35 cellular contexts compared by ENCODE assay signal in genomic region chr2:157948856-157949255, GRCh38.
"Had no signal": no experiment of that assay in that cellular context is flagged by ENCODE, and none has a peak within 500 bp of the region (broad histone marks: within the 10 kb centered on the region; RNA-seq: fewer than 3 reads in every experiment).

No MANE protein-coding gene starts in this region.

- H3K36me3 ChIP-seq: MG63 had no signal

- H3K4me3 ChIP-seq: MG63 had no signal

- DNase-seq: Karpas-422, Kasumi-1, MG63, MM.1S, MV-4-11, NCI-H1048, NCI-H1092, NCI-H1092 treated with DMSO at 0.1 percent for 48 hours, NCI-H1105, NCI-H1105 treated with DMSO at 0.1 percent for 48 hours, NCI-H1417, NCI-H1417 treated with DMSO at 0.1 percent for 48 hours, NCI-H1436, NCI-H1436 treated with DMSO at 0.1 percent for 48 hours, NCI-H146, NCI-H1694, NCI-H1694 treated with DMSO at 0.1 percent for 48 hours, NCI-H187, NCI-H187 treated with DMSO at 0.1 percent for 48 hours, NCI-H1930, NCI-H2029, NCI-H2029 treated with DMSO at 0.1 percent for 48 hours, NCI-H2081, NCI-H2081 treated with DMSO at 0.1 percent for 48 hours, NCI-H2107, NCI-H2171, NCI-H2171 treated with DMSO at 0.1 percent for 48 hours, NCI-H2227 treated with DMSO at 0.1 percent for 48 hours, NCI-H226, NCI-H345, NCI-H446, NCI-H446 treated with DMSO at 0.1 percent for 48 hours, NCI-H510A, NCI-H510A treated with DMSO at 0.1 percent for 48 hours, NCI-H524 had no signal

- H3K9me3 ChIP-seq: MG63 had no signal

- H3K27me3 ChIP-seq: MG63 had no signal
